In the genomic region with DNA sequence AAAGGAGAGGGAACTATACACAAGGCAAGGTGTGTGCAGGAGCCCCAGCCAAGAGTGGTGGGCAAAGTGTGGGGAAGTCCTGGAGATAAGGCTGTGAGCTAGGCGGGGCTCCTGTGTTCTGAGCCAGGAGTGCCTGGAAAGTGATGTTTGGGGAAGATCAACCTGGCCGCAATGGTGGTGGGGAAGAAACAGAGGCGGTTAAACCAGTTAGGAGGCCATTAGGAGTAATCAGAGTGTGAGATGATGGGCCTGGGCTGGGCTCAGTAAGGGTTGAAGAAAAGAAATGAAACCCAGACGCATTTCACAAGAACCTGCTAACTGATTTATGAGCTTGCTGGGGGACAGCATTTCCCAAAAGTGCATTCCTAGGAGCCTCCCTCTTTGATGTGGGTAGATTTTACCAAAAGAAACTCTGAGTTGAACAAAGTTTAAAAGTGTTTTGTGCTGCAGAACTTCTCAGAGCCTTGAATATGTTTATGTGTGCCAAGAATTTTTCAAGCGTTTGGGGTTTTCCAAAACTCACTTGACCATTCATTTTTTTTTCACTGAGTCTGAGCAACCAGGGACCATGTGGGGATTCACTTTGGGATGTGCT, we compare ENCODE assay signal across 1 cellular context.
TF ChIP-seq lines count a peak whose summit lies in the region.

No MANE protein-coding gene starts in this region.

TF ChIP-seq in K562, 482 proteins besides CTCF, POLR2A, EP300 and RAD21:
- TF ChIP-seq ZNF239 (CRISPR knock-in tag; IDR thresholded peaks at IDR 0.05) (peak; percentile 89), THRAP3 (IDR thresholded peaks at IDR 0.05; ENCODE audit: borderline replicate concordance) (no peak)
TF ChIP-seq in K562: peak in this region for 1.
